Comparison of ENCODE assay signal across 18 cellular contexts in the genomic region with DNA sequence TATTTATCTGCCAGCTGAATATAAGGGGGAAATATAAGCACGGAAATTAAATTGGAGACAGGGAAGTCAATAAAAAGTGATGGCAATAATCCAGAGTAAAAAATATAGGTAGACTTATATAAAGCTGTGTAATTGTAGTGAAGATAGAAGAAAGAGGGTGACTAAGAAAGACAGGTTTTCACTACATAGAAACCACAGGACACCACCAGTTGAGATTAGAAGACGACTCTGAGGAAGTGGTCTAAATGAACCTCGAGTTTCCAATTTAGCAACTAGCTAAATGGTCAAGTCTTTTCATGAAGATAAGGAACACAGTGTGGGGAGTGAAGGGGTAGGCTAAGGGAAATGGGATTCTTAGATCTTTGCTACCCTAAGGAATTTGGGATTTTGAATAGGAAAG.
DNase-seq lines count a peak whose midpoint lies in the region; ATAC-seq lines count a peak whose summit lies in the region.
"Had no signal": no experiment of that assay in that cellular context is flagged by ENCODE, and none has a peak within 500 bp of the region (broad histone marks: within the 10 kb centered on the region; RNA-seq: fewer than 3 reads in every experiment).

No MANE protein-coding gene starts in this region.

- H2BK5ac ChIP-seq in mesendoderm (ENCODE audit: low read length), result no peak overlapping the region

- H3K27me3 ChIP-seq in mesendoderm (ENCODE audit: insufficient read depth, low read length, poor library complexity), result no peaks in the 10 kb centered on the region
- H3K27me3 ChIP-seq: BLaER1 had no signal

- no peaks in the 10 kb centered on the region for H3K36me3 ChIP-seq in mesendoderm (ENCODE audit: control insufficient read depth, insufficient read depth, low read length)
- H3K36me3 ChIP-seq: BLaER1, HAP-1 had no signal

- no peak overlapping the region for H3K4me2 ChIP-seq in mesendoderm (ENCODE audit: low read length)
- H3K4me2 ChIP-seq: BLaER1 had no signal

- H2BK120ac ChIP-seq in mesendoderm (ENCODE audit: low read depth, low read length), result no peak overlapping the region

- no peaks in the 10 kb centered on the region for H3K79me2 ChIP-seq in mesendoderm (ENCODE audit: control insufficient read depth, insufficient read depth, low read length)

- DNase-seq in SKM-1 treated with dmso at 0.1 percent for 144 hours (lab: John Stamatoyannopoulos, UW; ENCODE audit: unreplicated experiment), result peak; percentile 7
- no peak for DNase-seq in SKM-1 (lab: John Stamatoyannopoulos, UW; ENCODE audit: unreplicated experiment)
- DNase-seq in NCI-H226, result peak; percentile 12
- peak; percentile 9 for DNase-seq in OCI-M2 (lab: John Stamatoyannopoulos, UW; ENCODE audit: unreplicated experiment)
- peak; percentile 16 for DNase-seq in mesendoderm
- no peak for DNase-seq in RPMI8226
- DNase-seq: Caco-2; CD4-positive, CD25-positive, alpha-beta regulatory T cell; CD8-positive, alpha-beta T cell; DMS153; DND-41; GOT3 had no signal

- no peak overlapping the region for H2BK15ac ChIP-seq in mesendoderm (replicated peaks; ENCODE audit: low read depth)

- H3K18ac ChIP-seq in mesendoderm (ENCODE audit: low read length), result no peak overlapping the region

- H3K4ac ChIP-seq in mesendoderm (ENCODE audit: low read depth, low read length), result no peak overlapping the region

- no peak overlapping the region for H4K8ac ChIP-seq in mesendoderm (ENCODE audit: low read depth, low read length)

- no peak overlapping the region for H3K27ac ChIP-seq in mesendoderm (ENCODE audit: low read depth, low read length)
- H3K27ac ChIP-seq: 22Rv1, BLaER1, C4-2B had no signal

- no peak overlapping the region for H2AK5ac ChIP-seq in mesendoderm (ENCODE audit: low read length)

- ATAC-seq in GM18873 (IDR thresholded peaks at IDR 0.05; ENCODE audit: low FRiP score, unreplicated experiment) (no peak), HG02610 (IDR thresholded peaks at IDR 0.05; ENCODE audit: unreplicated experiment) (no peak)
- ATAC-seq: CD8-positive, alpha-beta T cell had no signal

- H3K4me3 ChIP-seq in mesendoderm (ENCODE audit: low read length), result no peak overlapping the region
- H3K4me3 ChIP-seq: BLaER1, HAP-1 had no signal

- H3K56ac ChIP-seq in mesendoderm (ENCODE audit: low read length), result no peak overlapping the region

- no CpG with 5 or more reads among the region's 3 CpGs for WGBS in mesendoderm (ENCODE audit: extremely low coverage, insufficient coverage, low lambda C conversion rate)

- H4K5ac ChIP-seq in mesendoderm (ENCODE audit: low read length), result no peak overlapping the region

- no peak overlapping the region for H3K9ac ChIP-seq in mesendoderm (ENCODE audit: low read length)
- H3K9ac ChIP-seq: BLaER1 had no signal

- H3K79me1 ChIP-seq in mesendoderm (ENCODE audit: low read length), result no peaks in the 10 kb centered on the region

- no peaks in the 10 kb centered on the region for H3K4me1 ChIP-seq in mesendoderm (ENCODE audit: control insufficient read depth, low read depth, low read length)
- H3K4me1 ChIP-seq: BLaER1, Caco-2, HAP-1 had no signal

- H3K23ac ChIP-seq in mesendoderm (ENCODE audit: low read length), result no peak overlapping the region

Comparison
In these comparisons a context has a peak if more than half of its experiments do, and no peak if none do; other contexts are left out.
1. DNase-seq: peak in SKM-1 treated with dmso at 0.1 percent for 144 hours (single experiment), NCI-H226 (single experiment), OCI-M2 (single experiment) and mesendoderm (single experiment); none in SKM-1 (single experiment) and RPMI8226 (single experiment).